In genomic region chr2:177155631-177156030, GRCh38 we compare ENCODE assay signal across 23 cellular contexts. TPM values are rescaled to one million over a fixed set of nuclear protein-coding genes. Genes with fewer than 3 reads are reported as not detected.
DNase-seq lines count a peak whose midpoint lies in the region; ATAC-seq, FAIRE-seq and TF ChIP-seq lines count a peak whose summit lies in the region.
"Had no signal": no experiment of that assay in that cellular context is flagged by ENCODE, and none has a peak within 500 bp of the region (broad histone marks: within the 10 kb centered on the region; RNA-seq: fewer than 3 reads in every experiment).

No MANE protein-coding gene starts in this region.

- H3K27me3 ChIP-seq in Loucy (ENCODE audit: insufficient read depth, low read length, poor library complexity, severe bottlenecking) (no peaks in the 10 kb centered on the region), bronchial epithelial cell (ENCODE audit: control insufficient read depth, insufficient read depth, low read length) (no peaks in the 10 kb centered on the region), upper lobe of right lung (no peaks in the 10 kb centered on the region)
- H3K27me3 ChIP-seq: BE2C had no signal

- ATAC-seq in upper lobe of right lung (no peak), HG03196 (IDR thresholded peaks at IDR 0.05; ENCODE audit: unreplicated experiment) (no peak)

- H3K4me1 ChIP-seq in Loucy (ENCODE audit: insufficient read depth, low read length, poor library complexity, severe bottlenecking) (peaks cover 4% of the 10 kb centered on the region), upper lobe of right lung (no peaks in the 10 kb centered on the region)
- H3K4me1 ChIP-seq: BE2C had no signal

- H3K9ac ChIP-seq in Loucy (ENCODE audit: low read depth, low read length, poor library complexity, severe bottlenecking): no peak overlapping the region

- no peak overlapping the region for H3K4me2 ChIP-seq in Loucy (ENCODE audit: low read depth, low read length, poor library complexity, severe bottlenecking)

- DNase-seq in bronchial epithelial cell (ENCODE audit: low read depth): peak; percentile 59
- peak; percentile 68 for DNase-seq in kidney tubule cell (ENCODE audit: low spot score)
- no peak for DNase-seq in upper lobe of right lung
- DNase-seq in activated gamma-delta T cell treated with Interleukin-2 at 50 U/mL for 16 hours: no peak
- DNase-seq: ACHN; BE2C; C1 segment of cervical spinal cord; CD4-positive, CD25-positive, alpha-beta regulatory T cell; CD8-positive, alpha-beta memory T cell; COR-L47; DMS 273 treated with DMSO at 0.1 percent for 48 hours; DMS79; GDM1; H9; IMR-90 had no signal

- TF ChIP-seq CTCF in Loucy (conservative IDR thresholded peaks at IDR 0.05; ENCODE audit: low read length) (no peak), bronchial epithelial cell (IDR thresholded peaks at IDR 0.05; ENCODE audit: insufficient read depth, low read length, severe bottlenecking) (no peak), upper lobe of right lung (IDR thresholded peaks at IDR 0.05) (no peak)

- intact Hi-C loops in upper lobe of right lung (cut with DNase I): no loop called here

- no peaks in the 10 kb centered on the region for H4K20me1 ChIP-seq in Loucy (ENCODE audit: insufficient read depth, low read length, poor library complexity, severe bottlenecking)

- H2AFZ ChIP-seq in Loucy (ENCODE audit: low read length): 0 out of 2 replicates have a peak overlapping the region, but pooled peaks have one; percentile 25

- FAIRE-seq in bronchial epithelial cell (lab: Jason Lieb, UNC): no peak
- FAIRE-seq: A204.1, GM12892, GM18507, H1, HTR-8/SVneo, K562 had no signal

- no peaks in the 10 kb centered on the region for H3K36me3 ChIP-seq in Loucy (ENCODE audit: insufficient read depth, low read length)
- H3K36me3 ChIP-seq in bronchial epithelial cell (ENCODE audit: control insufficient read depth, insufficient read depth, low read length): no peaks in the 10 kb centered on the region
- no peaks in the 10 kb centered on the region for H3K36me3 ChIP-seq in upper lobe of right lung
- H3K36me3 ChIP-seq: BE2C had no signal

- H3K9me2 ChIP-seq in Loucy (replicated peaks; ENCODE audit: low read depth, low read length): no peaks in the 10 kb centered on the region

- H3K27ac ChIP-seq in upper lobe of right lung: no peak overlapping the region

- no peaks in the 10 kb centered on the region for H3F3A ChIP-seq in Loucy (ENCODE audit: low read depth)

- no peaks in the 10 kb centered on the region for H3K9me3 ChIP-seq in Loucy (ENCODE audit: insufficient read depth, low read depth, low read length)
- H3K9me3 ChIP-seq in upper lobe of right lung: no peaks in the 10 kb centered on the region
- H3K9me3 ChIP-seq: BE2C had no signal

- no peaks in the 10 kb centered on the region for H3K79me2 ChIP-seq in Loucy (ENCODE audit: insufficient read depth, low read length)

- H3K4me3 ChIP-seq in Loucy (ENCODE audit: low read length, poor library complexity, severe bottlenecking) (no peak overlapping the region), bronchial epithelial cell (ENCODE audit: low read depth, low read length) (no peak overlapping the region), upper lobe of right lung (no peak overlapping the region)
- H3K4me3 ChIP-seq: K562 had no signal

RNA-seq across cellular contexts. Expression of gene HNRNPA3, which starts 57.0 kb away (rescaled TPM):
- total RNA-seq in bronchial epithelial cell (30.5 and 34.3 TPM in 2 replicates), upper lobe of right lung (139 TPM)

Comparison
In these comparisons a context has a peak if more than half of its experiments do, and no peak if none do; other contexts are left out.
1. DNase-seq: peak in bronchial epithelial cell (single experiment) and kidney tubule cell (single experiment); none in upper lobe of right lung (single experiment) and activated gamma-delta T cell treated with Interleukin-2 at 50 U/mL for 16 hours (single experiment).